In the genomic region with DNA sequence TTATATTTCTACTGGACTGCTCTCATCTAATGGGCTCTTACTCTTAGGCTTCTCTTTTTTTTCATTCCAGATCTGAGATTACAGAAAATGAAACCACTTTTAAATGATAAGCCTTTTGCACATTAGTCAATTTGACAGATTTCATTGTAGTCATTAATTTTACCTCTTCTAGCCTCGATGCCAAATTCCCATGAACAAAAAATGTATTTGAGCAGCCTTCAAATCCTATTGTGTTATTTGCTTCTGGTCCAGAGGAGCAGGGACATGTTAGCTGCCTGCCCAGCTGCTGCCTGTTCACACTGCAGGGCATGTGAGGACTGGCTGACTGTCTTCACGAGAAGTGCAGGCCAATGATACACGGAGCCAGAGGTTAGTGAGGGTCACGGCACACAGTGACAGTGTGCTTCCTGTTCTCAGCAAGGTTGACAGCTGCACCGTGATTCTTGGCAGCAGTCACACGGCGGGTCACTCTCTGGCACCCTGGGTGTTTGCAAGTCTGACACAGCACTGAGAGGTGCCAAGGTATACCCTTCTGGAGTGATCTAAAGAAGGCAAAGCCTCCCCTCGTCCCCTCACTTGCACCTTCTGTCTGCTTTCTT, we compare ENCODE assay signal across 1 cellular context.
TF ChIP-seq lines count a peak whose summit lies in the region.

No MANE protein-coding gene starts in this region.

TF ChIP-seq in GM12878, 131 proteins besides CTCF, POLR2A, EP300 and RAD21 (continued from another document):
- TF ChIP-seq, protein P1, sequence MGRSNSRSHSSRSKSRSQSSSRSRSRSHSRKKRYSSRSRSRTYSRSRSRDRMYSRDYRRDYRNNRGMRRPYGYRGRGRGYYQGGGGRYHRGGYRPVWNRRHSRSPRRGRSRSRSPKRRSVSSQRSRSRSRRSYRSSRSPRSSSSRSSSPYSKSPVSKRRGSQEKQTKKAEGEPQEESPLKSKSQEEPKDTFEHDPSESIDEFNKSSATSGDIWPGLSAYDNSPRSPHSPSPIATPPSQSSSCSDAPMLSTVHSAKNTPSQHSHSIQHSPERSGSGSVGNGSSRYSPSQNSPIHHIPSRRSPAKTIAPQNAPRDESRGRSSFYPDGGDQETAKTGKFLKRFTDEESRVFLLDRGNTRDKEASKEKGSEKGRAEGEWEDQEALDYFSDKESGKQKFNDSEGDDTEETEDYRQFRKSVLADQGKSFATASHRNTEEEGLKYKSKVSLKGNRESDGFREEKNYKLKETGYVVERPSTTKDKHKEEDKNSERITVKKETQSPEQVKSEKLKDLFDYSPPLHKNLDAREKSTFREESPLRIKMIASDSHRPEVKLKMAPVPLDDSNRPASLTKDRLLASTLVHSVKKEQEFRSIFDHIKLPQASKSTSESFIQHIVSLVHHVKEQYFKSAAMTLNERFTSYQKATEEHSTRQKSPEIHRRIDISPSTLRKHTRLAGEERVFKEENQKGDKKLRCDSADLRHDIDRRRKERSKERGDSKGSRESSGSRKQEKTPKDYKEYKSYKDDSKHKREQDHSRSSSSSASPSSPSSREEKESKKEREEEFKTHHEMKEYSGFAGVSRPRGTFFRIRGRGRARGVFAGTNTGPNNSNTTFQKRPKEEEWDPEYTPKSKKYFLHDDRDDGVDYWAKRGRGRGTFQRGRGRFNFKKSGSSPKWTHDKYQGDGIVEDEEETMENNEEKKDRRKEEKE (IDR thresholded peaks at IDR 0.05) = no peak
- TF ChIP-seq ZSCAN29 (IDR thresholded peaks at IDR 0.05) = no peak
